ENCODE assay signal across 8 cellular contexts in genomic region chr11:7353100-7353499, GRCh38.
DNase-seq lines count a peak whose midpoint lies in the region; FAIRE-seq and TF ChIP-seq lines count a peak whose summit lies in the region.

No MANE protein-coding gene starts in this region.

- H3K4me3 Mint-ChIP-seq in activated T-cell treated with anti-CD3 and anti-CD28 coated beads, Interleukin-2, amount 50 U/mL, for 24 hours = no peak overlapping the region

- FAIRE-seq in H54 (lab: Jason Lieb, UNC) = no peak

- no peaks in the 10 kb centered on the region for H3K36me3 Mint-ChIP-seq in activated T-cell treated with anti-CD3 and anti-CD28 coated beads, Interleukin-2, amount 50 U/mL, for 24 hours (ENCODE audit: low read depth)

- peak in 4 of 6 experiments; percentile 33 to 51 (median 40) for TF ChIP-seq CTCF in Peyer's patch (IDR thresholded peaks at IDR 0.05)

- no peaks in the 10 kb centered on the region for H3K4me1 ChIP-seq in Peyer's patch

- H3K4me1 Mint-ChIP-seq in activated T-cell treated with anti-CD3 and anti-CD28 coated beads, Interleukin-2, amount 50 U/mL, for 24 hours (ENCODE audit: low read depth) = no peaks in the 10 kb centered on the region

- H3K27ac ChIP-seq in Peyer's patch = no peak overlapping the region

- H3K9me3 Mint-ChIP-seq in activated T-cell treated with anti-CD3 and anti-CD28 coated beads, Interleukin-2, amount 50 U/mL, for 24 hours = no peaks in the 10 kb centered on the region

- H3K27me3 ChIP-seq in Peyer's patch = no peaks in the 10 kb centered on the region

- peak; percentile 30 for DNase-seq in NCI-H2171 treated with DMSO at 0.1 percent for 48 hours (lab: John Stamatoyannopoulos, UW)
- DNase-seq in NCI-H2171 (lab: John Stamatoyannopoulos, UW) = no peak
- peak; percentile 8 for DNase-seq in H54 (ENCODE audit: insufficient read length, low spot score)
- DNase-seq in Peyer's patch = no peak
- peak; percentile 35 for DNase-seq in foreskin melanocyte
- DNase-seq in activated effector memory CD4-positive, alpha-beta T cell treated with Interleukin-2 at 50 U/mL for 16 hours = no peak
- DNase-seq in mesenteric fat pad (ENCODE audit: low spot score) = no peak
- DNase-seq in activated T-cell treated with anti-CD3 and anti-CD28 coated beads, Interleukin-2, amount 50 U/mL, for 24 hours = no peak

- no peak overlapping the region for H3K27ac Mint-ChIP-seq in activated T-cell treated with anti-CD3 and anti-CD28 coated beads, Interleukin-2, amount 50 U/mL, for 24 hours

- TF ChIP-seq POLR2A in H54 (IDR thresholded peaks at IDR 0.05; ENCODE audit: low read depth, low read length) (no peak), Peyer's patch (IDR thresholded peaks at IDR 0.05) (no peak)

- no peak overlapping the region for H3K4me3 ChIP-seq in Peyer's patch

- H3K27me3 Mint-ChIP-seq in activated T-cell treated with anti-CD3 and anti-CD28 coated beads, Interleukin-2, amount 50 U/mL, for 24 hours = peaks cover 19% of the 10 kb centered on the region

- H3K9me3 ChIP-seq in Peyer's patch = no peaks in the 10 kb centered on the region

- H3K36me3 ChIP-seq in Peyer's patch = no peaks in the 10 kb centered on the region

Comparison
In these comparisons a context has a peak if more than half of its experiments do, and no peak if none do; other contexts are left out.
1. DNase-seq: peak in NCI-H2171 treated with DMSO at 0.1 percent for 48 hours (single experiment), H54 (single experiment) and foreskin melanocyte (single experiment); none in NCI-H2171 (single experiment), Peyer's patch (0 of 3), activated effector memory CD4-positive, alpha-beta T cell treated with Interleukin-2 at 50 U/mL for 16 hours (single experiment), mesenteric fat pad (single experiment) and activated T-cell treated with anti-CD3 and anti-CD28 coated beads, Interleukin-2, amount 50 U/mL, for 24 hours (single experiment).